Comparison of ENCODE assay signal across 2 cellular contexts in genomic region chr15:34365073-34365825, GRCh38.
TF ChIP-seq lines count a peak whose summit lies in the region.

No MANE protein-coding gene starts in this region.

TF ChIP-seq in IMR-90, 13 proteins besides CTCF, POLR2A, EP300 and RAD21:
- TF ChIP-seq MAZ (IDR thresholded peaks at IDR 0.05; ENCODE audit: borderline replicate concordance, low read depth, low read length), result no peak

TF ChIP-seq in GM12878, 131 proteins besides CTCF, POLR2A, EP300 and RAD21:
- TF ChIP-seq PBX3 (IDR thresholded peaks at IDR 0.05; ENCODE audit: insufficient replicate concordance, low read depth, low read length) (peak; percentile 93), SIX5 (IDR thresholded peaks at IDR 0.05; ENCODE audit: low read depth, low read length, severe bottlenecking) (no peak), MTA3 (IDR thresholded peaks at IDR 0.05; ENCODE audit: borderline replicate concordance, low read length) (no peak), SRF (IDR thresholded peaks at IDR 0.05; ENCODE audit: low read depth in 2 of 2, low read length in 2 of 2) (no peak), PKNOX1 (IDR thresholded peaks at IDR 0.05) (peak; percentile 96), CEBPB (IDR thresholded peaks at IDR 0.05; ENCODE audit: borderline replicate concordance in 1 of 2, low read depth in 2 of 2, low read length in 2 of 2) (no peak), SP1 (IDR thresholded peaks at IDR 0.05; ENCODE audit: low read depth, low read length) (peak; percentile 43)
